ENCODE assay signal across 8 cellular contexts in genomic region chr18:51621103-51621969, GRCh38.
DNase-seq lines count a peak whose midpoint lies in the region; ATAC-seq and TF ChIP-seq lines count a peak whose summit lies in the region.

No MANE protein-coding gene starts in this region.

- H3K9me3 Mint-ChIP-seq in nephron progenitor cell, result peaks cover 11% of the 10 kb centered on the region

- no peak overlapping the region for H3K4me3 ChIP-seq in NB4 (ENCODE audit: low read depth, low read length)
- no peak overlapping the region for H3K4me3 ChIP-seq in SK-N-MC
- H3K4me3 ChIP-seq in vagina, result no peak overlapping the region

- peak; percentile 80 for TF ChIP-seq CTCF in NB4 (IDR thresholded peaks at IDR 0.05; ENCODE audit: low read depth, low read length)
- peak; percentile 84 for TF ChIP-seq CTCF in nephron progenitor cell (IDR thresholded peaks at IDR 0.05)
- no peak for TF ChIP-seq CTCF in vagina (IDR thresholded peaks at IDR 0.05)

- no peaks in the 10 kb centered on the region for H3K9me3 ChIP-seq in SK-N-MC (ENCODE audit: low read depth, low read length)
- H3K9me3 ChIP-seq in vagina, result no peaks in the 10 kb centered on the region

- H3K36me3 Mint-ChIP-seq in nephron progenitor cell (ENCODE audit: low read depth), result no peaks in the 10 kb centered on the region

- intact Hi-C loops in vagina (cut with DNase I), result no loop called here

- ATAC-seq in GM19328 (IDR thresholded peaks at IDR 0.05; ENCODE audit: unreplicated experiment) (peak; percentile 54), GM21717 (IDR thresholded peaks at IDR 0.05; ENCODE audit: unreplicated experiment) (no peak)

- H3K9ac ChIP-seq in SK-N-MC (ENCODE audit: insufficient read length), result no peak overlapping the region

- no peak overlapping the region for H3K27ac Mint-ChIP-seq in nephron progenitor cell

- no peaks in the 10 kb centered on the region for H3K27me3 ChIP-seq in vagina

- peaks cover 48% of the 10 kb centered on the region for H3K4me1 Mint-ChIP-seq in nephron progenitor cell

- no peaks in the 10 kb centered on the region for H3K36me3 ChIP-seq in SK-N-MC (ENCODE audit: insufficient read depth, low read length)
- H3K36me3 ChIP-seq in vagina, result no peaks in the 10 kb centered on the region

- H3K27ac ChIP-seq in SK-N-MC (no peak overlapping the region), vagina (no peak overlapping the region)

- H3K4me3 Mint-ChIP-seq in nephron progenitor cell, result peak overlapping the region; percentile 50

- H3K4me1 ChIP-seq in vagina, result no peaks in the 10 kb centered on the region

- DNase-seq in DMS153 treated with DMSO at 0.1 percent for 48 hours (lab: John Stamatoyannopoulos, UW; ENCODE audit: unreplicated experiment) (peak; percentile 48), NB4 (ENCODE audit: low read depth) (peak; percentile 62), SK-N-MC (ENCODE audit: low read depth, low spot score) (peak; percentile 50), erythroblast (lab: John Stamatoyannopoulos, UW) (peak; percentile 48 to 73), nephron progenitor cell (peak; percentile 81), vagina (ENCODE audit: extremely low spot score in 2 of 2) (no peak)

- peaks cover 4% of the 10 kb centered on the region for H3K27me3 Mint-ChIP-seq in nephron progenitor cell (ENCODE audit: low read depth, poor library complexity)

- TF ChIP-seq POLR2A in NB4 (IDR thresholded peaks at IDR 0.05; ENCODE audit: extremely low read depth, insufficient read length), result no peak
- no peak for TF ChIP-seq POLR2A in erythroblast (IDR thresholded peaks at IDR 0.05; ENCODE audit: low read length)
- TF ChIP-seq POLR2A in vagina (IDR thresholded peaks at IDR 0.05), result no peak

Comparison
In these comparisons a context has a peak if more than half of its experiments do, and no peak if none do; other contexts are left out.
1. DNase-seq: peak in DMS153 treated with DMSO at 0.1 percent for 48 hours (single experiment), NB4 (single experiment), SK-N-MC (single experiment), erythroblast (2 of 2) and nephron progenitor cell (single experiment); none in vagina (0 of 2).
2. CTCF ChIP-seq: peak in NB4 (single experiment) and nephron progenitor cell (single experiment); none in vagina (0 of 3).